ENCODE assay signal across 9 cellular contexts in the genomic region with DNA sequence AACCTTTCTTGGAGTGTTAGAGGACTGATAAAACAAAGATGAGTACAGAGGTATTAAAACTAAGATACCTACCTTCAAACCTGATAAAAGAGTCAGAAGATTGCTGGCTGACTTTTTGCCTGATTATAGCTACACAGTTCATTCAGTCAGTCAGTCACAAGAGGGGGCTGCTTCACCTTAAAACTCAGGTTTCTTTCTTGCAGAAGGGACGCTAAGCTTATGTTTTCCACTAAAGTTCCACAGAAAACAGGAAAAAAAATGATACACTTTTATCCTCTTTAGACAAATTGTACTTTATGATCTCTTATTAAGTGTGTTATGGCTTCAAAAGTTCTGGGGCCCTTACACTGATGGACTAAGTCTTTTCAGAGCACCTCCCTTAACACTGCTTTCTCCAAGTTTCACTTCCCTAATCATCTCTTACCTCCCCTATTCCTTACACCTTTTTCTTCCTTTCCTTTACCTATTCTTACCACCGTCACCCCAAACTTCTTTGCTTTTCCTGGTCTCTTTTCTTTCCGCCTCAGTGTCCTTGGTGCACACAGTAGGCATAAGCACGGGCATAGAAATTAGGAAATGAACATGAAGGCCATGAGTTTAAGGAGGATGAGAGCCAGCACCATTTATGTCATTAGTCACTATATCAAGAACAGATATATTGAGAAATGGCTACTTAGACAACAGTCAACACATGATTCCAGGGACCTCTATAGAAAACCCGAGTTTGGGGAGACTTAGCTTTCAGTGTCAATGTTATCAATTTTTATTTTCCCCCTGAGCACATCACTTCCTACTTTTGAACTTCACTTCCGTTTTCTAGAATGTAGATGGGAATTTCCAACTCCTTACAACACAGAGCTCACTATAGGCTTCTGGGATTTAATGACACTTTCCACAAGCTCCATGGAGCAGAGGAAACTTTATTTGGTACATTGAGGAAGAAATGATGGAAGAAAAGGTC.
DNase-seq lines count a peak whose midpoint lies in the region; ATAC-seq, FAIRE-seq and TF ChIP-seq lines count a peak whose summit lies in the region.
"Had no signal": no experiment of that assay in that cellular context is flagged by ENCODE, and none has a peak within 500 bp of the region (broad histone marks: within the 10 kb centered on the region; RNA-seq: fewer than 3 reads in every experiment).

No MANE protein-coding gene starts in this region.

- TF ChIP-seq POLR2A in suprapubic skin (IDR thresholded peaks at IDR 0.05) (no peak), upper lobe of left lung (IDR thresholded peaks at IDR 0.05) (no peak)

- H3K9me3 ChIP-seq in suprapubic skin (no peaks in the 10 kb centered on the region), upper lobe of left lung (no peaks in the 10 kb centered on the region)

- no peak overlapping the region for H3K4me3 Mint-ChIP-seq in nephron

- TF ChIP-seq EP300 in suprapubic skin (IDR thresholded peaks at IDR 0.05): no peak
- TF ChIP-seq EP300 in upper lobe of left lung (IDR thresholded peaks at IDR 0.05): no peak

- no peak for ATAC-seq in upper lobe of left lung (ENCODE audit: low FRiP score in 2 of 2)

- peaks cover 5% of the 10 kb centered on the region for H3K27me3 Mint-ChIP-seq in nephron (ENCODE audit: low read depth)

- FAIRE-seq in GM19239 (lab: Jason Lieb, UNC): no peak

- peaks cover 4% of the 10 kb centered on the region for H3K4me1 Mint-ChIP-seq in nephron

- no peak for DNase-seq in GM10266 (ENCODE audit: extremely low spot score)
- DNase-seq in astrocyte of the cerebellum (ENCODE audit: low read depth): no peak
- DNase-seq in NK-92 (lab: John Stamatoyannopoulos, UW; ENCODE audit: unreplicated experiment): no peak
- DNase-seq in suprapubic skin (ENCODE audit: low spot score in 2 of 2): no peak
- DNase-seq in upper lobe of left lung: no peak
- DNase-seq in GM19239 (ENCODE audit: insufficient read length, low spot score): no peak
- DNase-seq: KG1 had no signal

- H3K27ac ChIP-seq in suprapubic skin: no peak overlapping the region
- no peak overlapping the region for H3K27ac ChIP-seq in upper lobe of left lung

- 54% methylated on average over 6 of the region's 6 CpGs for WGBS in suprapubic skin
- 51 to 74% methylated on average over 6 of the region's 6 CpGs for WGBS in upper lobe of left lung, 2 donors

- no peak overlapping the region for H3K27ac Mint-ChIP-seq in nephron

- H3K9me3 Mint-ChIP-seq in nephron: no peaks in the 10 kb centered on the region

- H3K27me3 ChIP-seq in suprapubic skin (no peaks in the 10 kb centered on the region), upper lobe of left lung (no peaks in the 10 kb centered on the region)

- no peaks in the 10 kb centered on the region for H3K36me3 ChIP-seq in suprapubic skin
- H3K36me3 ChIP-seq in upper lobe of left lung: no peaks in the 10 kb centered on the region

- TF ChIP-seq CTCF in GM10266 (IDR thresholded peaks at IDR 0.05; ENCODE audit: control insufficient read depth, insufficient read depth, low read depth, missing control alignments): peak; percentile 35
- peak; percentile 25; the same call in 1 of the 2 replicates for TF ChIP-seq CTCF in LNCAP (IDR thresholded peaks at IDR 0.05)
- peak; percentile 23 for TF ChIP-seq CTCF in astrocyte of the cerebellum (IDR thresholded peaks at IDR 0.05; ENCODE audit: low read depth, low read length, missing control alignments)
- TF ChIP-seq CTCF in nephron (IDR thresholded peaks at IDR 0.05; ENCODE audit: unreplicated experiment in 3 of 3): peak in 2 of 3 experiments; percentile 22 to 39
- no peak for TF ChIP-seq CTCF in suprapubic skin (IDR thresholded peaks at IDR 0.05)
- TF ChIP-seq CTCF in upper lobe of left lung (IDR thresholded peaks at IDR 0.05): no peak

- no peak overlapping the region for H3K4me3 ChIP-seq in astrocyte of the cerebellum (ENCODE audit: low read depth, low read length)
- H3K4me3 ChIP-seq in suprapubic skin: no peak overlapping the region
- H3K4me3 ChIP-seq in upper lobe of left lung: no peak overlapping the region

- in situ Hi-C loops in astrocyte of the cerebellum (cut with HindIII; ENCODE audit: low sequenced_read_pairs): no loop called here

- no peaks in the 10 kb centered on the region for H3K36me3 Mint-ChIP-seq in nephron (ENCODE audit: low read depth)

- H3K4me1 ChIP-seq in suprapubic skin (no peaks in the 10 kb centered on the region), upper lobe of left lung (no peaks in the 10 kb centered on the region)

Comparison
In these comparisons a context has a peak if more than half of its experiments do, and no peak if none do; other contexts are left out.
1. CTCF ChIP-seq: peak in GM10266 (single experiment), LNCAP (single experiment), astrocyte of the cerebellum (single experiment) and nephron (2 of 3); none in suprapubic skin (0 of 2) and upper lobe of left lung (0 of 6).